In genomic region chr9:133905493-133905892, GRCh38 we compare ENCODE assay signal across 31 cellular contexts.
"Had no signal": no experiment of that assay in that cellular context is flagged by ENCODE, and none has a peak within 500 bp of the region (broad histone marks: within the 10 kb centered on the region; RNA-seq: fewer than 3 reads in every experiment).

No MANE protein-coding gene starts in this region.

- H3K9me3 ChIP-seq: adrenal gland, ascending aorta, breast epithelium, colonic mucosa, esophagus squamous epithelium, gastroesophageal sphincter had no signal

- ATAC-seq: activated CD4-positive, alpha-beta T cell treated with anti-CD3 and anti-CD28 coated beads for 36 hours; activated CD8-positive, alpha-beta memory T cell treated with anti-CD3 and anti-CD28 coated beads, Interleukin-2, amount 10 ng/mL, durations not matched to agents 7 days and 5 days; activated CD8-positive, alpha-beta T cell treated with anti-CD3 and anti-CD28 coated beads, Interleukin-2, amount 10 ng/mL, durations not matched to agents 7 days and 5 days; activated naive CD8-positive, alpha-beta T cell treated with anti-CD3 and anti-CD28 coated beads, Interleukin-2, amount 50 U/mL, for 24 hours; gastroesophageal sphincter had no signal

- H3K4me1 Mint-ChIP-seq: activated CD4-positive, alpha-beta T cell treated with anti-CD3 and anti-CD28 coated beads for 36 hours; activated CD4-positive, alpha-beta T cell treated with anti-CD3 and anti-CD28 coated beads, Interleukin-2, amount 10 ng/mL, durations not matched to agents 24 days and 14 days; activated CD8-positive, alpha-beta memory T cell treated with anti-CD3 and anti-CD28 coated beads, Interleukin-2, amount 10 ng/mL, durations not matched to agents 7 days and 5 days; activated naive CD4-positive, alpha-beta T cell treated with anti-CD3 and anti-CD28 coated beads, Interleukin-2, amount 50 U/mL, for 24 hours; activated naive CD8-positive, alpha-beta T cell treated with anti-CD3 and anti-CD28 coated beads for 36 hours; activated naive CD8-positive, alpha-beta T cell treated with anti-CD3 and anti-CD28 coated beads, Interleukin-2, amount 50 U/mL, for 24 hours had no signal

- H3K4me3 ChIP-seq: adrenal gland, ascending aorta, breast epithelium, cardiac muscle cell, colonic mucosa, esophagus squamous epithelium, gastroesophageal sphincter had no signal

- H3K27ac Mint-ChIP-seq: activated CD4-positive, alpha-beta memory T cell treated with anti-CD3 and anti-CD28 coated beads for 36 hours; activated CD4-positive, alpha-beta T cell treated with anti-CD3 and anti-CD28 coated beads for 36 hours; activated CD4-positive, alpha-beta T cell treated with anti-CD3 and anti-CD28 coated beads, Interleukin-2, amount 10 ng/mL, durations not matched to agents 24 days and 14 days; activated CD8-positive, alpha-beta memory T cell treated with anti-CD3 and anti-CD28 coated beads, Interleukin-2, amount 10 ng/mL, durations not matched to agents 7 days and 5 days; activated CD8-positive, alpha-beta T cell treated with anti-CD3 and anti-CD28 coated beads, Interleukin-2, amount 10 ng/mL, durations not matched to agents 7 days and 5 days; activated naive CD4-positive, alpha-beta T cell treated with anti-CD3 and anti-CD28 coated beads for 36 hours; activated naive CD4-positive, alpha-beta T cell treated with anti-CD3 and anti-CD28 coated beads, Interleukin-2, amount 50 U/mL, for 24 hours; activated naive CD8-positive, alpha-beta T cell treated with anti-CD3 and anti-CD28 coated beads for 36 hours; activated naive CD8-positive, alpha-beta T cell treated with anti-CD3 and anti-CD28 coated beads, Interleukin-2, amount 50 U/mL, for 24 hours; activated T-helper 1 cell treated with anti-CD3 and anti-CD28 coated beads, Interleukin-12 subunit alpha, Interleukin-12 subunit beta, Interleukin-2, Interleukin-4 antibody, amounts not matched to agents 30 ng/mL and 10 ng/mL and 1 ng/mL, durations not matched to agents 14 hours and 24 hours and 36 hours; activated T-helper 2 cell treated with anti-CD3 and anti-CD28 coated beads, Interferon-gamma antibody, Interleukin-2, Interleukin-4, amounts not matched to agents 10 μg/mL and 5 μg/mL and 100 μg/mL, durations not matched to agents 14 hours and 24 hours and 36 hours had no signal

- H3K36me3 ChIP-seq: adrenal gland, ascending aorta, breast epithelium, cardiac muscle cell, colonic mucosa, esophagus squamous epithelium, gastroesophageal sphincter had no signal

- DNase-seq: activated CD4-positive, alpha-beta memory T cell treated with anti-CD3 and anti-CD28 coated beads for 36 hours; activated CD4-positive, alpha-beta T cell treated with anti-CD3 and anti-CD28 coated beads for 36 hours; activated CD4-positive, alpha-beta T cell treated with anti-CD3 and anti-CD28 coated beads, Interleukin-2, amount 10 ng/mL, durations not matched to agents 24 days and 14 days; activated CD4-positive, CD25-positive, alpha-beta regulatory T cell; activated CD4-positive, CD25-positive, alpha-beta regulatory T cell treated with anti-CD3 and anti-CD28 coated beads, Interleukin-2, amount 50 U/mL, for 72 hours; activated CD8-positive, alpha-beta memory T cell treated with anti-CD3 and anti-CD28 coated beads, Interleukin-2, amount 10 ng/mL, durations not matched to agents 7 days and 5 days; activated CD8-positive, alpha-beta memory T cell treated with anti-CD3 and anti-CD28 coated beads, Interleukin-2, amount 50 U/mL, for 4 hours; activated CD8-positive, alpha-beta T cell treated with anti-CD3 and anti-CD28 coated beads, Interleukin-2, amount 10 ng/mL, durations not matched to agents 7 days and 5 days; activated effector memory CD4-positive, alpha-beta T cell treated with anti-CD3 and anti-CD28 coated beads, Interleukin-2, amount 50 U/mL, for 16 hours; activated naive CD4-positive, alpha-beta T cell treated with anti-CD3 and anti-CD28 coated beads for 36 hours; activated naive CD8-positive, alpha-beta T cell treated with anti-CD3 and anti-CD28 coated beads for 36 hours; activated naive CD8-positive, alpha-beta T cell treated with anti-CD3 and anti-CD28 coated beads, Interleukin-2, amount 50 U/mL, for 24 hours; activated T-cell treated with anti-CD3 and anti-CD28 coated beads, Interleukin-2, amount 50 U/mL, for 1 hour; activated T-cell treated with anti-CD3 and anti-CD28 coated beads, Interleukin-2, amount 50 U/mL, for 48 hours; adrenal gland; central memory CD4-positive, alpha-beta T cell; cerebellar nuclear complex; colonic mucosa; effector CD8-positive, alpha-beta T cell; esophagus squamous epithelium; foreskin melanocyte; T-helper 2 cell had no signal

- H3K9me3 Mint-ChIP-seq: activated CD4-positive, alpha-beta memory T cell treated with anti-CD3 and anti-CD28 coated beads for 36 hours; activated CD4-positive, alpha-beta T cell treated with anti-CD3 and anti-CD28 coated beads, Interleukin-2, amount 10 ng/mL, durations not matched to agents 24 days and 14 days; activated naive CD4-positive, alpha-beta T cell treated with anti-CD3 and anti-CD28 coated beads for 36 hours; activated naive CD4-positive, alpha-beta T cell treated with anti-CD3 and anti-CD28 coated beads, Interleukin-2, amount 50 U/mL, for 24 hours; activated naive CD8-positive, alpha-beta T cell treated with anti-CD3 and anti-CD28 coated beads for 36 hours; activated naive CD8-positive, alpha-beta T cell treated with anti-CD3 and anti-CD28 coated beads, Interleukin-2, amount 50 U/mL, for 24 hours; activated T-helper 1 cell treated with anti-CD3 and anti-CD28 coated beads, Interleukin-12 subunit alpha, Interleukin-12 subunit beta, Interleukin-2, Interleukin-4 antibody, amounts not matched to agents 30 ng/mL and 10 ng/mL and 1 ng/mL, durations not matched to agents 14 hours and 24 hours and 36 hours; activated T-helper 2 cell treated with anti-CD3 and anti-CD28 coated beads, Interferon-gamma antibody, Interleukin-2, Interleukin-4, amounts not matched to agents 10 μg/mL and 5 μg/mL and 100 μg/mL, durations not matched to agents 14 hours and 24 hours and 36 hours had no signal

- H3K27me3 ChIP-seq: adrenal gland, ascending aorta, breast epithelium, cardiac muscle cell, colonic mucosa, esophagus squamous epithelium, gastroesophageal sphincter had no signal

- H3K27ac ChIP-seq: adrenal gland, ascending aorta, breast epithelium, cardiac muscle cell, colonic mucosa, epithelial cell of prostate, esophagus squamous epithelium, gastroesophageal sphincter had no signal

- H3K4me3 Mint-ChIP-seq: activated CD4-positive, alpha-beta memory T cell treated with anti-CD3 and anti-CD28 coated beads for 36 hours; activated CD4-positive, alpha-beta T cell treated with anti-CD3 and anti-CD28 coated beads for 36 hours; activated CD4-positive, alpha-beta T cell treated with anti-CD3 and anti-CD28 coated beads, Interleukin-2, amount 10 ng/mL, durations not matched to agents 24 days and 14 days; activated CD8-positive, alpha-beta memory T cell treated with anti-CD3 and anti-CD28 coated beads, Interleukin-2, amount 10 ng/mL, durations not matched to agents 7 days and 5 days; activated CD8-positive, alpha-beta T cell treated with anti-CD3 and anti-CD28 coated beads, Interleukin-2, amount 10 ng/mL, durations not matched to agents 7 days and 5 days; activated naive CD4-positive, alpha-beta T cell treated with anti-CD3 and anti-CD28 coated beads for 36 hours; activated naive CD4-positive, alpha-beta T cell treated with anti-CD3 and anti-CD28 coated beads, Interleukin-2, amount 50 U/mL, for 24 hours; activated naive CD8-positive, alpha-beta T cell treated with anti-CD3 and anti-CD28 coated beads for 36 hours; activated naive CD8-positive, alpha-beta T cell treated with anti-CD3 and anti-CD28 coated beads, Interleukin-2, amount 50 U/mL, for 24 hours; activated T-helper 1 cell treated with anti-CD3 and anti-CD28 coated beads, Interleukin-12 subunit alpha, Interleukin-12 subunit beta, Interleukin-2, Interleukin-4 antibody, amounts not matched to agents 30 ng/mL and 10 ng/mL and 1 ng/mL, durations not matched to agents 14 hours and 24 hours and 36 hours; brain had no signal

- H3K4me1 ChIP-seq: ascending aorta, breast epithelium, colonic mucosa had no signal

- H3K27me3 Mint-ChIP-seq: activated CD4-positive, alpha-beta memory T cell treated with anti-CD3 and anti-CD28 coated beads for 36 hours; activated CD4-positive, alpha-beta T cell treated with anti-CD3 and anti-CD28 coated beads for 36 hours; activated CD4-positive, alpha-beta T cell treated with anti-CD3 and anti-CD28 coated beads, Interleukin-2, amount 10 ng/mL, durations not matched to agents 24 days and 14 days; activated CD8-positive, alpha-beta memory T cell treated with anti-CD3 and anti-CD28 coated beads, Interleukin-2, amount 10 ng/mL, durations not matched to agents 7 days and 5 days; activated naive CD4-positive, alpha-beta T cell treated with anti-CD3 and anti-CD28 coated beads, Interleukin-2, amount 50 U/mL, for 24 hours; activated naive CD8-positive, alpha-beta T cell treated with anti-CD3 and anti-CD28 coated beads for 36 hours; activated naive CD8-positive, alpha-beta T cell treated with anti-CD3 and anti-CD28 coated beads, Interleukin-2, amount 50 U/mL, for 24 hours; brain had no signal

- H3K36me3 Mint-ChIP-seq: activated CD4-positive, alpha-beta memory T cell treated with anti-CD3 and anti-CD28 coated beads for 36 hours; activated CD8-positive, alpha-beta memory T cell treated with anti-CD3 and anti-CD28 coated beads, Interleukin-2, amount 10 ng/mL, durations not matched to agents 7 days and 5 days; activated naive CD4-positive, alpha-beta T cell treated with anti-CD3 and anti-CD28 coated beads, Interleukin-2, amount 50 U/mL, for 24 hours; activated naive CD8-positive, alpha-beta T cell treated with anti-CD3 and anti-CD28 coated beads for 36 hours had no signal
